ENCODE assay signal across 8 cellular contexts in the genomic region with DNA sequence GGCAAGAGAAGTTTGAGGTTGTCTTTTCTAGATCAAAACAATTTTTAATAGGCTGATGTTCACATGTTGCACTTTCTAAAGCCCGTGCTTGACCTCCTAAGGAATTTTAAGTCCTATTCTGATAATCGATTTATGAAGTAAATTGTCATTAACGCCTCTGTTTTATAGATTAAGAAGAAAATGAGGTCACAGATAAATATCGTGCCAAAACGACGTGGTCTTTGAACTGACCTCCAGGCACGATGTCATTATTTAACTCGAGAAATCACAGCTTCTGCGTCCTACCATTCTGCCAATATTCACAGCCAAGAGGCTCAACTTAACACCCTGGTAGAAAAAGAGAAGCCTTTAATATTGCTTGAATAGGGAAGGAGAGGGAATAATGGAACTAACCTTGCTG. TPM values are rescaled to one million over a fixed set of nuclear protein-coding genes. Genes with fewer than 3 reads are reported as not detected.
DNase-seq lines count a peak whose midpoint lies in the region; ATAC-seq, FAIRE-seq and TF ChIP-seq lines count a peak whose summit lies in the region.

No MANE protein-coding gene starts in this region.

- 0% methylated on average over 9 of the region's 9 CpGs for WGBS in K562 (ENCODE audit: insufficient coverage, low coverage, missing lambda C conversion rate)
- WGBS in mesendoderm (ENCODE audit: extremely low coverage, insufficient coverage, low lambda C conversion rate) = no CpG with 5 or more reads among the region's 9 CpGs
- 2 to 4% methylated on average over 9 of the region's 9 CpGs for WGBS in aorta, 2 donors

- TF ChIP-seq CTCF in left ventricle myocardium inferior (IDR thresholded peaks at IDR 0.05; ENCODE audit: borderline replicate concordance) (no peak), K562 (IDR thresholded peaks at IDR 0.05 in 2 of 3, conservative IDR thresholded peaks at IDR 0.05 in 1 of 3; ENCODE audit: insufficient read depth in 2 of 3, low read depth in 1 of 3, low read length in 3 of 3) (no peak)

- FAIRE-seq in K562 (lab: Jason Lieb, UNC) = no peak

- H3K36me3 ChIP-seq in left ventricle myocardium inferior (no peaks in the 10 kb centered on the region), K562 (ENCODE audit: control insufficient read depth, insufficient read depth, low read length) (peaks cover 4% of the 10 kb centered on the region; the same call in 1 of the 3 replicates), mesendoderm (ENCODE audit: control insufficient read depth, insufficient read depth, low read length) (no peaks in the 10 kb centered on the region), aorta (ENCODE audit: control insufficient read depth in 1 of 2, insufficient read depth in 2 of 2, low read length in 1 of 2) (no peaks in the 10 kb centered on the region)

- no peak for TF ChIP-seq RAD21 in K562 (CRISPR knock-in tag; conservative IDR thresholded peaks at IDR 0.05 in 1 of 2, IDR thresholded peaks at IDR 0.05 in 1 of 2)

- no peak for TF ChIP-seq POLR2A in K562 (conservative IDR thresholded peaks at IDR 0.05)

- ATAC-seq in Right ventricle myocardium inferior (no peak), K562 (no peak), aorta (ENCODE audit: low FRiP score) (no peak), GM18858 (IDR thresholded peaks at IDR 0.05; ENCODE audit: unreplicated experiment) (no peak), HG03159 (IDR thresholded peaks at IDR 0.05; ENCODE audit: unreplicated experiment) (no peak)

- H3K4ac ChIP-seq in mesendoderm (ENCODE audit: low read depth, low read length) = no peak overlapping the region

- H2BK120ac ChIP-seq in mesendoderm (ENCODE audit: low read depth, low read length) = no peak overlapping the region

- no peaks in the 10 kb centered on the region for H3K9me3 ChIP-seq in left ventricle myocardium inferior (replicated peaks)
- H3K9me3 ChIP-seq in K562 (replicated peaks; ENCODE audit: control insufficient read depth, insufficient read depth, low read depth, low read length) = no peaks in the 10 kb centered on the region
- H3K9me3 ChIP-seq in aorta (ENCODE audit: control insufficient read depth, low read length) = no peaks in the 10 kb centered on the region

- DNase-seq in left ventricle myocardium inferior (no peak), Right ventricle myocardium inferior (ENCODE audit: missing footprints) (no peak), K562 (ENCODE audit: extremely low read depth in 1 of 4, low spot score in 3 of 4) (peak in 1 of 4 experiments; percentile 17), mesendoderm (no peak), aorta (no peak), iPS-NIHi7 (ENCODE audit: extremely low spot score) (no peak)

- H3K79me2 ChIP-seq in K562 (ENCODE audit: control insufficient read depth, insufficient read depth, low read length) (peaks cover 35% of the 10 kb centered on the region), mesendoderm (ENCODE audit: control insufficient read depth, insufficient read depth, low read length) (peaks cover 4% of the 10 kb centered on the region)

- H3K56ac ChIP-seq in mesendoderm (ENCODE audit: low read length) = peak overlapping the region; percentile 91

- H2AFZ ChIP-seq in K562 (ENCODE audit: low read depth, low read length) = peak overlapping the region; percentile 96

- BruUV-seq in K562 (replicated peaks; lab: Mats Ljungman, UMichigan) = no TSS peak

- CTCF ChIA-PET in K562 (lab: Yijun Ruan, JAX; ENCODE audit: low intra/inter-chr PET ratio) = no interaction called here

- H3K79me1 ChIP-seq in mesendoderm (ENCODE audit: low read length) = peaks cover 3% of the 10 kb centered on the region

- H3K4me2 ChIP-seq in K562 (ENCODE audit: insufficient read depth, low read length) = peak overlapping the region; percentile 93
- H3K4me2 ChIP-seq in mesendoderm (ENCODE audit: low read length) = no peak overlapping the region

- H4K8ac ChIP-seq in mesendoderm (ENCODE audit: low read depth, low read length) = no peak overlapping the region

- no peak overlapping the region for H2AK5ac ChIP-seq in mesendoderm (ENCODE audit: low read length)

- 0 out of 2 replicates have a peak, but pooled peaks cover 4% of the 10 kb centered on the region for H4K20me1 ChIP-seq in K562 (replicated peaks; ENCODE audit: control insufficient read depth, insufficient read depth, low read length)

- H3K18ac ChIP-seq in mesendoderm (ENCODE audit: low read length) = no peak overlapping the region

- no peak overlapping the region for H2BK15ac ChIP-seq in mesendoderm (replicated peaks; ENCODE audit: low read depth)

- no peaks in the 10 kb centered on the region for H3K27me3 ChIP-seq in left ventricle myocardium inferior (ENCODE audit: low read depth)
- H3K27me3 ChIP-seq in K562 (ENCODE audit: control insufficient read depth in 2 of 2, insufficient read depth in 2 of 2, low read length in 2 of 2) = no peaks in the 10 kb centered on the region
- no peaks in the 10 kb centered on the region for H3K27me3 ChIP-seq in mesendoderm (ENCODE audit: insufficient read depth, low read length, poor library complexity)
- no peaks in the 10 kb centered on the region for H3K27me3 ChIP-seq in aorta (ENCODE audit: control insufficient read depth in 1 of 2, insufficient read depth in 2 of 2, low read length in 1 of 2)

- no peaks in the 10 kb centered on the region for H3K9me1 ChIP-seq in K562 (ENCODE audit: control insufficient read depth, insufficient read depth, low read length)

- no peak overlapping the region for H4K5ac ChIP-seq in mesendoderm (ENCODE audit: low read length)

- POLR2A ChIA-PET in K562 (lab: Yijun Ruan, JAX) = interaction anchor here (0.6 to 1.3 kb wide), 6 partner anchors 33 to 835 kb away, joined by 3 to 4 read pairs (median 4); no protein-coding TSS in a partner anchor

- H3K23ac ChIP-seq in mesendoderm (ENCODE audit: low read length) = no peak overlapping the region

- in situ Hi-C loops in K562 (cut with MboI) = loop anchor here (10.0 kb wide), 1 partner anchor 105 kb away; no protein-coding TSS in a partner anchor

- no peak for TF ChIP-seq EP300 in K562 (IDR thresholded peaks at IDR 0.05; ENCODE audit: low read length)

- peaks cover 42% of the 10 kb centered on the region for H3K4me1 ChIP-seq in left ventricle myocardium inferior
- peaks cover 8 to 15% of the 10 kb centered on the region in 2 experiments; a peak in 3 of 5 replicates for H3K4me1 ChIP-seq in K562 (replicated peaks in 1 of 2; ENCODE audit: control insufficient read depth in 2 of 2, insufficient read depth in 2 of 2, low read length in 2 of 2)
- H3K4me1 ChIP-seq in mesendoderm (ENCODE audit: control insufficient read depth, low read depth, low read length) = peaks cover 6% of the 10 kb centered on the region
- no peaks in the 10 kb centered on the region for H3K4me1 ChIP-seq in aorta (ENCODE audit: control insufficient read depth in 1 of 2, insufficient read depth in 2 of 2, low read length in 2 of 2)

- intact Hi-C loops in left ventricle myocardium inferior (cut with micrococcal nuclease) (no loop called here), Right ventricle myocardium inferior (cut with DNase I) (loop anchor here (5.0 to 10.0 kb wide), 2 partner anchors 143 to 455 kb away; no protein-coding TSS in a partner anchor), K562 (cut with micrococcal nuclease) (loop anchor here (5.0 to 10.0 kb wide), 4 partner anchors 88 to 385 kb away; no protein-coding TSS in a partner anchor), aorta (cut with DNase I) (no loop called here)

- H3K27ac ChIP-seq in left ventricle myocardium inferior (replicated peaks) (peak overlapping the region; percentile 99), K562 (ENCODE audit: extremely low read depth, low read depth, low read length) (peak overlapping the region; percentile 96), mesendoderm (ENCODE audit: low read depth, low read length) (peak overlapping the region; percentile 77), aorta (ENCODE audit: low read depth in 1 of 2, low read length in 2 of 2) (peak overlapping the region; percentile 6 to 96)

- H3K4me3 ChIP-seq in left ventricle myocardium inferior (peak overlapping the region; percentile 90), K562 (peak overlapping the region; percentile 74), mesendoderm (ENCODE audit: low read length) (no peak overlapping the region), aorta (ENCODE audit: low read length in 2 of 2) (peak overlapping the region; percentile 45 to 77)

- no peak overlapping the region for H2BK5ac ChIP-seq in mesendoderm (ENCODE audit: low read length)

- H3K9ac ChIP-seq in K562 (ENCODE audit: insufficient read depth in 1 of 2, low read depth in 2 of 2, low read length in 2 of 2) (peak overlapping the region in 1 of 2 experiments; percentile 94; a peak in 3 of 4 replicates), mesendoderm (ENCODE audit: low read length) (peak overlapping the region; percentile 84)

TF ChIP-seq in K562, 482 proteins besides CTCF, POLR2A, EP300 and RAD21 (continues in another document):
- peak in 1 of 2 experiments; percentile 15; a peak in 1 of 4 replicates for TF ChIP-seq KDM1A (IDR thresholded peaks at IDR 0.05)
- 0 out of 2 replicates have a peak, but pooled peaks have one; percentile 26 for TF ChIP-seq DDX20 (tag; IDR thresholded peaks at IDR 0.05; ENCODE audit: low read depth)
- TF ChIP-seq NFE2 (IDR thresholded peaks at IDR 0.05; ENCODE audit: low read depth) = no peak
- 0 out of 2 replicates have a peak, but pooled peaks have one; percentile 9 for TF ChIP-seq KAT7 (CRISPR knock-in tag; IDR thresholded peaks at IDR 0.05; ENCODE audit: borderline replicate concordance)

RNA-seq across cellular contexts. Expression of a gene that starts 0.9 kb away (rescaled TPM):
- total RNA-seq in left ventricle myocardium inferior (23.9 TPM), Right ventricle myocardium inferior (25.8 TPM), K562 (2014; rRNA removed) (5.7 and 7.5 TPM in 2 replicates), K562 (2014; rRNA removed; fragmentation: Illumina TruSeq; extraction: Trizol) (13.2 and 16.8 TPM in 2 replicates), K562 (2015; rRNA removed; fragmentation: Illumina TruSeq; extraction: Trizol) (17.1 and 17.3 TPM in 2 replicates), K562 (2021) (16.5 and 18.0 TPM in 2 replicates), aorta (10 to 100 TPM; 43.5 to 56.7 TPM)
- 2.8 and 26.6 TPM in 2 replicates for total RNA-seq in K562 (2011; cell fraction: chromatin; rRNA removed; ENCODE audit: low replicate concordance)
- total RNA-seq in K562 (2011; cell fraction: nucleolus; rRNA removed) = 1.8 and 2.2 TPM in 2 replicates
- total RNA-seq in K562 (2011; cell fraction: nucleoplasm; rRNA removed) = 5.1 and 6.6 TPM in 2 replicates
- polyA plus RNA-seq in K562 (2011; rRNA removed) (4.4 and 5.4 TPM in 2 replicates), K562 (2014; fragmentation: Illumina TruSeq; extraction: Trizol) (8.1 and 12.5 TPM in 2 replicates), K562 (2014; fragmentation: Nextera tagmentation; extraction: Ambion mirVana) (1 to 10 TPM; 3.5 to 4.8 TPM), K562 (2014; rRNA removed) (4.0 and 5.5 TPM in 2 replicates), aorta (1 to 10 TPM; 5.3 to 5.7 TPM)
- polyA plus RNA-seq in K562 (2011; cell fraction: cytosol; rRNA removed) = 0.45 and 1.1 TPM in 2 replicates
- 3.9 and 4.0 TPM in 2 replicates for polyA plus RNA-seq in K562 (2011; cell fraction: nucleus; rRNA removed)
- polyA plus RNA-seq in K562 (2012) = 6.1 TPM in 2 replicates
- 29.0 and 36.6 TPM in 2 replicates for polyA minus RNA-seq in K562 (2011; rRNA and poly(A)+ RNA removed)
- polyA minus RNA-seq in K562 (2011; cell fraction: cytosol; rRNA and poly(A)+ RNA removed) = 15.2 and 15.7 TPM in 2 replicates
- 5.8 and 14.8 TPM in 2 replicates for polyA minus RNA-seq in K562 (2011; cell fraction: nucleus; rRNA and poly(A)+ RNA removed)
- polyA plus RNA-seq in mesendoderm (2013, experiment 1 of 2) = 10.4 TPM
- 9.8 TPM for polyA plus RNA-seq in mesendoderm (2013, experiment 2 of 2)

Comparison
In these comparisons a context has a peak if more than half of its experiments do, and no peak if none do; other contexts are left out.
1. intact Hi-C loops: an anchor here in Right ventricle myocardium inferior (5.0 to 10.0 kb wide) and K562 (5.0 to 10.0 kb wide); none called in left ventricle myocardium inferior and aorta.